In the genomic region with DNA sequence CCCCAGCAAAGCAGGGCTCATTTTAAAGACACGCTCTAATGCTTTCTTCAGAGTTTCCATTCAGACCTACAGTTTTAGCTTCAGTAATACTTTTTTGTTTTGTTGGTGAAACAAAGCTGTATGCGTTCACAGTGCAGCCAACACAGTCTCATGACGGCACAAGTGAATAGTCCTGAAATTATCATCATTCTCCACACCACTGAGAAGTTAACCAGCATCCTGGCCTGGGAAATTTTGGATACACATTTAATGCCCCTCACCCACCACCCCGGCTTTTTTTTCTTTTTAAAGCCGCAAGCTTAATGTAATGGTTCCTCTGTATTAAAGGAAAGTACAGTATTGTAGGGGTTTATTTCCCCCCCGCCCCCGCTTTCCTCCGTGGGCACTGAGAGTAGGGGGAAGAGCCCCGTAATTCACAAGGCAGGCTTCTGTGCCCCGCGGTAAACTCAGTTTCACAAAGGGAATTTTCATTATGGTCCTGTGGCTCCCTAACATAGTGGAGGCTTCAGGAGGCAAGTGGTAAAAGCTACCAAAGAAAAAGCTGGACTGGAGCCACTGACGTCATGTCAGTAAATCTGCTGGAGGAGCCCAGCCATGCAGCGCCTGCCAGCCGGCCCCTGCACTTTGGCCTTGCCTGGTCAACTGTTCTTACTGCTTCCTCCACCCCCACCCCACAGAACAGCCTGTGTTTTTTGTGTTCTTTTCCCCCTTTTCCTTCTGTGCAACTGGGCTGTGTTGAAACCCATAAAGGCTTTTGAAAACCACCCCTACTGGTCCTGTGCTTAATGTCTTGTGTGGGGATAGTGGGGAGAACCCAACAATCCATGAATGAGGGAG, we compare ENCODE assay signal across 8 cellular contexts. TPM values are rescaled to one million over a fixed set of nuclear protein-coding genes. Genes with fewer than 3 reads are reported as not detected.
DNase-seq lines count a peak whose midpoint lies in the region; ATAC-seq and TF ChIP-seq lines count a peak whose summit lies in the region.

No MANE protein-coding gene starts in this region.

- intact Hi-C loops in right lobe of liver (cut with DNase I) = no loop called here

- DNase-seq in BE2C (peak; percentile 78), NCI-H226 (peak; percentile 87), choroid plexus epithelial cell (ENCODE audit: low read depth) (peak; percentile 97), right lobe of liver (peak; percentile 91 to 98 (median 93)), suprapubic skin (ENCODE audit: low spot score in 2 of 2) (peak; percentile 86 to 87)
- DNase-seq in activated T-cell treated with anti-CD3 and anti-CD28 coated beads, Interleukin-2, amount 50 U/mL, for 4 hours = no peak

- H3K27me3 ChIP-seq in BE2C (no peaks in the 10 kb centered on the region), right lobe of liver (no peaks in the 10 kb centered on the region), suprapubic skin (no peaks in the 10 kb centered on the region)

- peaks cover 47% of the 10 kb centered on the region for H3K4me1 ChIP-seq in BE2C
- H3K4me1 ChIP-seq in right lobe of liver = peaks cover 0 to 65% (median 19%) of the 10 kb centered on the region in 4 donors
- peaks cover 68% of the 10 kb centered on the region for H3K4me1 ChIP-seq in suprapubic skin

- H3K4me3 ChIP-seq in BE2C (ENCODE audit: low read depth, low read length) (peak overlapping the region; percentile 31), choroid plexus epithelial cell (ENCODE audit: low read depth, low read length) (peak overlapping the region; percentile 8), right lobe of liver (peak overlapping the region; percentile 2 to 12 (median 11)), suprapubic skin (peak overlapping the region; percentile 27)

- H3K9me3 Mint-ChIP-seq in activated T-cell treated with anti-CD3 and anti-CD28 coated beads, Interleukin-2, amount 50 U/mL, for 4 hours = no peaks in the 10 kb centered on the region

- peak; percentile 65 for TF ChIP-seq POLR2A in right lobe of liver (IDR thresholded peaks at IDR 0.05)
- no peak for TF ChIP-seq POLR2A in suprapubic skin (IDR thresholded peaks at IDR 0.05)

- H3K4me1 Mint-ChIP-seq in activated T-cell treated with anti-CD3 and anti-CD28 coated beads, Interleukin-2, amount 50 U/mL, for 4 hours (ENCODE audit: low read depth) = peaks cover 6% of the 10 kb centered on the region

- H3K9me3 ChIP-seq in BE2C (no peaks in the 10 kb centered on the region), right lobe of liver (no peaks in the 10 kb centered on the region), suprapubic skin (no peaks in the 10 kb centered on the region)

- WGBS in right lobe of liver (ENCODE audit: insufficient coverage, low coverage, low lambda C conversion rate, missing lambda C conversion rate) = 17% methylated on average over 11 of the region's 14 CpGs
- 49% methylated on average over 14 of the region's 14 CpGs for WGBS in suprapubic skin

- H3K4me3 Mint-ChIP-seq in activated T-cell treated with anti-CD3 and anti-CD28 coated beads, Interleukin-2, amount 50 U/mL, for 4 hours = no peak overlapping the region

- TF ChIP-seq EP300 in suprapubic skin (IDR thresholded peaks at IDR 0.05) = no peak

- H3K36me3 ChIP-seq in BE2C (no peaks in the 10 kb centered on the region; the same call in 1 of the 2 replicates), right lobe of liver (no peaks in the 10 kb centered on the region), suprapubic skin (no peaks in the 10 kb centered on the region)

- TF ChIP-seq CTCF in BE2C (IDR thresholded peaks at IDR 0.05; ENCODE audit: low read depth, low read length) (no peak), choroid plexus epithelial cell (conservative IDR thresholded peaks at IDR 0.05; ENCODE audit: low read depth, low read length) (no peak), right lobe of liver (IDR thresholded peaks at IDR 0.05) (no peak), suprapubic skin (IDR thresholded peaks at IDR 0.05) (no peak)

- H3K27ac ChIP-seq in right lobe of liver (peak overlapping the region; percentile 92 to 97 (median 92)), suprapubic skin (peak overlapping the region; percentile 88)

- H3K27me3 Mint-ChIP-seq in activated T-cell treated with anti-CD3 and anti-CD28 coated beads, Interleukin-2, amount 50 U/mL, for 4 hours (ENCODE audit: low read depth) = peaks cover 69% of the 10 kb centered on the region

- H3K36me3 Mint-ChIP-seq in activated T-cell treated with anti-CD3 and anti-CD28 coated beads, Interleukin-2, amount 50 U/mL, for 4 hours (ENCODE audit: insufficient read depth) = no peaks in the 10 kb centered on the region

- ATAC-seq in right lobe of liver (peak; percentile 78 to 93 (median 86)), GM21360 (IDR thresholded peaks at IDR 0.05; ENCODE audit: unreplicated experiment) (no peak), HG03460 (IDR thresholded peaks at IDR 0.05; ENCODE audit: unreplicated experiment) (no peak)
- ATAC-seq in activated T-cell treated with anti-CD3 and anti-CD28 coated beads, Interleukin-2, amount 50 U/mL, for 4 hours = no peak

RNA-seq across cellular contexts. Expression of gene TEAD1, which starts 18.2 kb away (rescaled TPM):
- polyA plus RNA-seq in BE2C (2012; ENCODE audit: insufficient read depth, insufficient read length, low read depth) = 39.2 TPM
- total RNA-seq in right lobe of liver (10 to 100 TPM; 28.3 to 41.5 (median 32.2) TPM), suprapubic skin (10 to 100 TPM; 60.3 to 84.8 (median 72.4) TPM)
- 1 to 10 TPM in 1 of 3 donors, under 1 TPM in 2; 0.79 to 1.4 (median 0.90) TPM for total RNA-seq in activated T-cell treated with anti-CD3 and anti-CD28 coated beads, Interleukin-2, amount 50 U/mL, for 4 hours

Comparison
In these comparisons a context has a peak if more than half of its experiments do, and no peak if none do; other contexts are left out.
1. ATAC-seq: peak in right lobe of liver (4 of 4); none in activated T-cell treated with anti-CD3 and anti-CD28 coated beads, Interleukin-2, amount 50 U/mL, for 4 hours (0 of 2), GM21360 (single experiment) and HG03460 (single experiment).
2. RNA of gene TEAD1, which starts 18.2 kb away (total RNA-seq): 60.3 to 84.8 TPM in suprapubic skin and 28.3 to 41.5 TPM in right lobe of liver; 0.79 to 1.4 TPM in activated T-cell treated with anti-CD3 and anti-CD28 coated beads, Interleukin-2, amount 50 U/mL, for 4 hours; every median in the first group is over 10 times any median in the second.
3. Peak in every context shown above with its lines, with median percentiles within 50 percentile points of each other: H3K4me3 ChIP-seq.